In genomic region chr19:18380843-18381242, GRCh38 we compare ENCODE assay signal across 1 cellular context.
TF ChIP-seq lines count a peak whose summit lies in the region.

No MANE protein-coding gene starts in this region.

TF ChIP-seq in A549, 52 proteins besides CTCF, POLR2A, EP300 and RAD21 (continued from another document):
- no peak for TF ChIP-seq FOXS1 (CRISPR knock-in tag; IDR thresholded peaks at IDR 0.05)
- TF ChIP-seq KDM5A (IDR thresholded peaks at IDR 0.05): no peak
